1 cellular context compared by ENCODE assay signal in the genomic region with DNA sequence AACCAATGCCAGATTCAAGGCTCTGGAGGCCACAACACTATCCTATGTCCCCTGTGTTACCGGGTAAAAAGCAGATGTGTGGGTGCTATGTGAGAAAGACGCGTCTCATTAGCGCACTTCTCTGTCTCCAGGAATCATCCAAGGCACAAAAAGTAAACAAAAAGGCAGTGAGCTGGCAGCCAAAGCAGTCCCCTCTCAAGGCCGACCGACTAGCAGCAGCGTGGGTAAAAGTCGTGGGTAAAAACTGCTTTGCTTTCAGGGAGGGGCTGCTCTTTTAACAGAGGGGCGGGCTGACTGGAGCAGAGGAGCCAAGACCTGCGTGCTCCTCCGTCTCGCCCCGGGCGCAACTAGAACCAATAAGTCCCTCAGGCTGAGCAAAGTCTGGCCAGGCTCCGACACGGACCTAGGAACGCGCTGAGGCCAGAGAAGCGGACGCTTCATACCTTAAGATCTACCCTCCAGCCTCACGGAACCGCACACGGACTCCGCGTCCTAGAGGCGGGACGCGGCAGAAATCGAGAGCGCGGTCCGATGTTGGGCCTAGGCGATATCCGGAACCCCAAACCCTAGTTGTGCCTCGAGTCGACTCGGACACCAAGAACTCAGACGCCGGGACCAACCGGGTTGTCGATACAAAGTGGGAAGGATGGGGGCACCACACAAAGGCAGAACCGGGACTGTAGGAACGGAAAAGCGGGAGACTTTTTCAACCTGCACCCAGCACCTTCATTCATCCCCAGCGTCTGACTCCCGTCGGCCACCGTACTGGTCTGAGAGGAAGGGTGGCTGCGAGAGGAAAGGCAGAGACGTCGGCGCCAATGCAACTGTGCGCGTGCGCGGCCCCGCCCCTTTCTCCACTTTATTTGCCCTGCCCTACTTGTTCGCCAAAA.
A peak's percentile ranks its signal among the peaks of the same experiment; 100 is the strongest.
TF ChIP-seq lines count a peak whose summit lies in the region.

A gene with protein sequence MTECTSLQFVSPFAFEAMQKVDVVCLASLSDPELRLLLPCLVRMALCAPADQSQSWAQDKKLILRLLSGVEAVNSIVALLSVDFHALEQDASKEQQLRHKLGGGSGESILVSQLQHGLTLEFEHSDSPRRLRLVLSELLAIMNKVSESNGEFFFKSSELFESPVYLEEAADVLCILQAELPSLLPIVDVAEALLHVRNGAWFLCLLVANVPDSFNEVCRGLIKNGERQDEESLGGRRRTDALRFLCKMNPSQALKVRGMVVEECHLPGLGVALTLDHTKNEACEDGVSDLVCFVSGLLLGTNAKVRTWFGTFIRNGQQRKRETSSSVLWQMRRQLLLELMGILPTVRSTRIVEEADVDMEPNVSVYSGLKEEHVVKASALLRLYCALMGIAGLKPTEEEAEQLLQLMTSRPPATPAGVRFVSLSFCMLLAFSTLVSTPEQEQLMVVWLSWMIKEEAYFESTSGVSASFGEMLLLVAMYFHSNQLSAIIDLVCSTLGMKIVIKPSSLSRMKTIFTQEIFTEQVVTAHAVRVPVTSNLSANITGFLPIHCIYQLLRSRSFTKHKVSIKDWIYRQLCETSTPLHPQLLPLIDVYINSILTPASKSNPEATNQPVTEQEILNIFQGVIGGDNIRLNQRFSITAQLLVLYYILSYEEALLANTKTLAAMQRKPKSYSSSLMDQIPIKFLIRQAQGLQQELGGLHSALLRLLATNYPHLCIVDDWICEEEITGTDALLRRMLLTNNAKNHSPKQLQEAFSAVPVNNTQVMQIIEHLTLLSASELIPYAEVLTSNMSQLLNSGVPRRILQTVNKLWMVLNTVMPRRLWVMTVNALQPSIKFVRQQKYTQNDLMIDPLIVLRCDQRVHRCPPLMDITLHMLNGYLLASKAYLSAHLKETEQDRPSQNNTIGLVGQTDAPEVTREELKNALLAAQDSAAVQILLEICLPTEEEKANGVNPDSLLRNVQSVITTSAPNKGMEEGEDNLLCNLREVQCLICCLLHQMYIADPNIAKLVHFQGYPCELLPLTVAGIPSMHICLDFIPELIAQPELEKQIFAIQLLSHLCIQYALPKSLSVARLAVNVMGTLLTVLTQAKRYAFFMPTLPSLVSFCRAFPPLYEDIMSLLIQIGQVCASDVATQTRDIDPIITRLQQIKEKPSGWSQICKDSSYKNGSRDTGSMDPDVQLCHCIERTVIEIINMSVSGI (minus strand): TSS at position 772 of the 890 bp plus-strand sequence. CDS start 1,338 bp downstream, outside the sequence.

TF ChIP-seq in HepG2, 621 proteins besides CTCF, POLR2A, EP300 and RAD21 (continued from another document and continues in another):
- TF ChIP-seq, protein P1, sequence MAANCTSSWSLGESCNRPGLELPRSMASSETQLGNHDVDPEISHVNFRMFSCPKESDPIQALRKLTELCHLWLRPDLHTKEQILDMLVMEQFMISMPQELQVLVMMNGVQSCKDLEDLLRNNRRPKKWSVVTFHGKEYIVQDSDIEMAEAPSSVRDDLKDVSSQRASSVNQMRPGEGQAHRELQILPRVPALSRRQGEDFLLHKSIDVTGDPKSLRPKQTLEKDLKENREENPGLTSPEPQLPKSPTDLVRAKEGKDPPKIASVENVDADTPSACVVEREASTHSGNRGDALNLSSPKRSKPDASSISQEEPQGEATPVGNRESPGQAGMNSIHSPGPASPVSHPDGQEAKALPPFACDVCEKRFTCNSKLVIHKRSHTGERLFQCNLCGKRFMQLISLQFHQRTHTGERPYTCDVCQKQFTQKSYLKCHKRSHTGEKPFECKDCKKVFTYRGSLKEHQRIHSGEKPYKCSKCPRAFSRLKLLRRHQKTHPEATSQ (CRISPR knock-in tag; IDR thresholded peaks at IDR 0.05; ENCODE audit: borderline replicate concordance), result peak; percentile 72; the same call in 1 of the 2 replicates
- TF ChIP-seq KDM6A (CRISPR knock-in tag; IDR thresholded peaks at IDR 0.05; ENCODE audit: low read depth) (0 out of 2 replicates have a peak, but pooled peaks have one; percentile 13), CAMTA2 (CRISPR knock-in tag; IDR thresholded peaks at IDR 0.05; ENCODE audit: borderline replicate concordance) (0 out of 2 replicates have a peak, but pooled peaks have one; percentile 63), BHLHE40 (IDR thresholded peaks at IDR 0.05; ENCODE audit: low read length) (no peak), PAWR (CRISPR knock-in tag; IDR thresholded peaks at IDR 0.05; ENCODE audit: borderline replicate concordance) (0 out of 2 replicates have a peak, but pooled peaks have one; percentile 17), ZNF441 (CRISPR knock-in tag; IDR thresholded peaks at IDR 0.05; ENCODE audit: borderline replicate concordance) (peak; percentile 84), RFX3 (CRISPR knock-in tag; IDR thresholded peaks at IDR 0.05) (peak; percentile 43; the same call in 1 of the 2 replicates), ISL2 (CRISPR knock-in tag; IDR thresholded peaks at IDR 0.05) (no peak; the same call in none of the 2 replicates), SP4 (CRISPR knock-in tag; IDR thresholded peaks at IDR 0.05) (peak; percentile 84), ZFP41 (CRISPR knock-in tag; IDR thresholded peaks at IDR 0.05; ENCODE audit: borderline replicate concordance) (peak; percentile 48; the same call in 1 of the 2 replicates), SP140L (CRISPR knock-in tag; IDR thresholded peaks at IDR 0.05; ENCODE audit: borderline replicate concordance) (peak; percentile 88; the same call in 1 of the 2 replicates), NCOA1 (CRISPR knock-in tag; IDR thresholded peaks at IDR 0.05) (no peak), KLF12 (CRISPR knock-in tag; IDR thresholded peaks at IDR 0.05; ENCODE audit: borderline replicate concordance) (no peak), ZNF547 (CRISPR knock-in tag; IDR thresholded peaks at IDR 0.05) (peak; percentile 66), ZNF296 (CRISPR knock-in tag; conservative IDR thresholded peaks at IDR 0.05) (peak; percentile 91), GTF3A (CRISPR knock-in tag; conservative IDR thresholded peaks at IDR 0.05) (peak; percentile 62), TRIM24 (CRISPR knock-in tag; IDR thresholded peaks at IDR 0.05) (no peak), KDM4B (CRISPR knock-in tag; IDR thresholded peaks at IDR 0.05) (peak; percentile 77; the same call in 1 of the 2 replicates), POGZ (CRISPR knock-in tag; IDR thresholded peaks at IDR 0.05) (peak; percentile 92)
- TF ChIP-seq, protein P2, sequence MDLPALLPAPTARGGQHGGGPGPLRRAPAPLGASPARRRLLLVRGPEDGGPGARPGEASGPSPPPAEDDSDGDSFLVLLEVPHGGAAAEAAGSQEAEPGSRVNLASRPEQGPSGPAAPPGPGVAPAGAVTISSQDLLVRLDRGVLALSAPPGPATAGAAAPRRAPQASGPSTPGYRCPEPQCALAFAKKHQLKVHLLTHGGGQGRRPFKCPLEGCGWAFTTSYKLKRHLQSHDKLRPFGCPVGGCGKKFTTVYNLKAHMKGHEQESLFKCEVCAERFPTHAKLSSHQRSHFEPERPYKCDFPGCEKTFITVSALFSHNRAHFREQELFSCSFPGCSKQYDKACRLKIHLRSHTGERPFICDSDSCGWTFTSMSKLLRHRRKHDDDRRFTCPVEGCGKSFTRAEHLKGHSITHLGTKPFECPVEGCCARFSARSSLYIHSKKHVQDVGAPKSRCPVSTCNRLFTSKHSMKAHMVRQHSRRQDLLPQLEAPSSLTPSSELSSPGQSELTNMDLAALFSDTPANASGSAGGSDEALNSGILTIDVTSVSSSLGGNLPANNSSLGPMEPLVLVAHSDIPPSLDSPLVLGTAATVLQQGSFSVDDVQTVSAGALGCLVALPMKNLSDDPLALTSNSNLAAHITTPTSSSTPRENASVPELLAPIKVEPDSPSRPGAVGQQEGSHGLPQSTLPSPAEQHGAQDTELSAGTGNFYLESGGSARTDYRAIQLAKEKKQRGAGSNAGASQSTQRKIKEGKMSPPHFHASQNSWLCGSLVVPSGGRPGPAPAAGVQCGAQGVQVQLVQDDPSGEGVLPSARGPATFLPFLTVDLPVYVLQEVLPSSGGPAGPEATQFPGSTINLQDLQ (CRISPR knock-in tag; IDR thresholded peaks at IDR 0.05), result peak; percentile 95
- TF ChIP-seq, protein P3, sequence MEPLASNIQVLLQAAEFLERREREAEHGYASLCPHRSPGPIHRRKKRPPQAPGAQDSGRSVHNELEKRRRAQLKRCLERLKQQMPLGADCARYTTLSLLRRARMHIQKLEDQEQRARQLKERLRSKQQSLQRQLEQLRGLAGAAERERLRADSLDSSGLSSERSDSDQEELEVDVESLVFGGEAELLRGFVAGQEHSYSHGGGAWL (CRISPR knock-in tag; IDR thresholded peaks at IDR 0.05), result peak; percentile 94
- TF ChIP-seq, protein P4, sequence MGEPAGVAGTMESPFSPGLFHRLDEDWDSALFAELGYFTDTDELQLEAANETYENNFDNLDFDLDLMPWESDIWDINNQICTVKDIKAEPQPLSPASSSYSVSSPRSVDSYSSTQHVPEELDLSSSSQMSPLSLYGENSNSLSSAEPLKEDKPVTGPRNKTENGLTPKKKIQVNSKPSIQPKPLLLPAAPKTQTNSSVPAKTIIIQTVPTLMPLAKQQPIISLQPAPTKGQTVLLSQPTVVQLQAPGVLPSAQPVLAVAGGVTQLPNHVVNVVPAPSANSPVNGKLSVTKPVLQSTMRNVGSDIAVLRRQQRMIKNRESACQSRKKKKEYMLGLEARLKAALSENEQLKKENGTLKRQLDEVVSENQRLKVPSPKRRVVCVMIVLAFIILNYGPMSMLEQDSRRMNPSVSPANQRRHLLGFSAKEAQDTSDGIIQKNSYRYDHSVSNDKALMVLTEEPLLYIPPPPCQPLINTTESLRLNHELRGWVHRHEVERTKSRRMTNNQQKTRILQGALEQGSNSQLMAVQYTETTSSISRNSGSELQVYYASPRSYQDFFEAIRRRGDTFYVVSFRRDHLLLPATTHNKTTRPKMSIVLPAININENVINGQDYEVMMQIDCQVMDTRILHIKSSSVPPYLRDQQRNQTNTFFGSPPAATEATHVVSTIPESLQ (CRISPR knock-in tag; conservative IDR thresholded peaks at IDR 0.05), result no peak
- TF ChIP-seq, protein P5, sequence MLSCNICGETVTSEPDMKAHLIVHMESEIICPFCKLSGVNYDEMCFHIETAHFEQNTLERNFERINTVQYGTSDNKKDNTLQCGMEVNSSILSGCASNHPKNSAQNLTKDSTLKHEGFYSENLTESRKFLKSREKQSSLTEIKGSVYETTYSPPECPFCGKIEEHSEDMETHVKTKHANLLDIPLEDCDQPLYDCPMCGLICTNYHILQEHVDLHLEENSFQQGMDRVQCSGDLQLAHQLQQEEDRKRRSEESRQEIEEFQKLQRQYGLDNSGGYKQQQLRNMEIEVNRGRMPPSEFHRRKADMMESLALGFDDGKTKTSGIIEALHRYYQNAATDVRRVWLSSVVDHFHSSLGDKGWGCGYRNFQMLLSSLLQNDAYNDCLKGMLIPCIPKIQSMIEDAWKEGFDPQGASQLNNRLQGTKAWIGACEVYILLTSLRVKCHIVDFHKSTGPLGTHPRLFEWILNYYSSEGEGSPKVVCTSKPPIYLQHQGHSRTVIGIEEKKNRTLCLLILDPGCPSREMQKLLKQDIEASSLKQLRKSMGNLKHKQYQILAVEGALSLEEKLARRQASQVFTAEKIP (CRISPR knock-in tag; IDR thresholded peaks at IDR 0.05; ENCODE audit: borderline replicate concordance), result 0 out of 2 replicates have a peak, but pooled peaks have one; percentile 52
- TF ChIP-seq, protein P6, sequence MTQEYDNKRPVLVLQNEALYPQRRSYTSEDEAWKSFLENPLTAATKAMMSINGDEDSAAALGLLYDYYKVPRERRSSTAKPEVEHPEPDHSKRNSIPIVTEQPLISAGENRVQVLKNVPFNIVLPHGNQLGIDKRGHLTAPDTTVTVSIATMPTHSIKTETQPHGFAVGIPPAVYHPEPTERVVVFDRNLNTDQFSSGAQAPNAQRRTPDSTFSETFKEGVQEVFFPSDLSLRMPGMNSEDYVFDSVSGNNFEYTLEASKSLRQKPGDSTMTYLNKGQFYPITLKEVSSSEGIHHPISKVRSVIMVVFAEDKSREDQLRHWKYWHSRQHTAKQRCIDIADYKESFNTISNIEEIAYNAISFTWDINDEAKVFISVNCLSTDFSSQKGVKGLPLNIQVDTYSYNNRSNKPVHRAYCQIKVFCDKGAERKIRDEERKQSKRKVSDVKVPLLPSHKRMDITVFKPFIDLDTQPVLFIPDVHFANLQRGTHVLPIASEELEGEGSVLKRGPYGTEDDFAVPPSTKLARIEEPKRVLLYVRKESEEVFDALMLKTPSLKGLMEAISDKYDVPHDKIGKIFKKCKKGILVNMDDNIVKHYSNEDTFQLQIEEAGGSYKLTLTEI (CRISPR knock-in tag; conservative IDR thresholded peaks at IDR 0.05), result no peak
- TF ChIP-seq, protein P7, sequence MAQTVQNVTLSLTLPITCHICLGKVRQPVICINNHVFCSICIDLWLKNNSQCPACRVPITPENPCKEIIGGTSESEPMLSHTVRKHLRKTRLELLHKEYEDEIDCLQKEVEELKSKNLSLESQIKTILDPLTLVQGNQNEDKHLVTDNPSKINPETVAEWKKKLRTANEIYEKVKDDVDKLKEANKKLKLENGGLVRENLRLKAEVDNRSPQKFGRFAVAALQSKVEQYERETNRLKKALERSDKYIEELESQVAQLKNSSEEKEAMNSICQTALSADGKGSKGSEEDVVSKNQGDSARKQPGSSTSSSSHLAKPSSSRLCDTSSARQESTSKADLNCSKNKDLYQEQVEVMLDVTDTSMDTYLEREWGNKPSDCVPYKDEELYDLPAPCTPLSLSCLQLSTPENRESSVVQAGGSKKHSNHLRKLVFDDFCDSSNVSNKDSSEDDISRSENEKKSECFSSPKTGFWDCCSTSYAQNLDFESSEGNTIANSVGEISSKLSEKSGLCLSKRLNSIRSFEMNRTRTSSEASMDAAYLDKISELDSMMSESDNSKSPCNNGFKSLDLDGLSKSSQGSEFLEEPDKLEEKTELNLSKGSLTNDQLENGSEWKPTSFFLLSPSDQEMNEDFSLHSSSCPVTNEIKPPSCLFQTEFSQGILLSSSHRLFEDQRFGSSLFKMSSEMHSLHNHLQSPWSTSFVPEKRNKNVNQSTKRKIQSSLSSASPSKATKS (CRISPR knock-in tag; IDR thresholded peaks at IDR 0.05), result peak; percentile 92
- TF ChIP-seq, protein P8, sequence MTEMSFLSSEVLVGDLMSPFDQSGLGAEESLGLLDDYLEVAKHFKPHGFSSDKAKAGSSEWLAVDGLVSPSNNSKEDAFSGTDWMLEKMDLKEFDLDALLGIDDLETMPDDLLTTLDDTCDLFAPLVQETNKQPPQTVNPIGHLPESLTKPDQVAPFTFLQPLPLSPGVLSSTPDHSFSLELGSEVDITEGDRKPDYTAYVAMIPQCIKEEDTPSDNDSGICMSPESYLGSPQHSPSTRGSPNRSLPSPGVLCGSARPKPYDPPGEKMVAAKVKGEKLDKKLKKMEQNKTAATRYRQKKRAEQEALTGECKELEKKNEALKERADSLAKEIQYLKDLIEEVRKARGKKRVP (CRISPR knock-in tag; IDR thresholded peaks at IDR 0.05), result peak in 1 of 2 experiments; percentile 48; a peak in 1 of 4 replicates
- TF ChIP-seq, protein P9, sequence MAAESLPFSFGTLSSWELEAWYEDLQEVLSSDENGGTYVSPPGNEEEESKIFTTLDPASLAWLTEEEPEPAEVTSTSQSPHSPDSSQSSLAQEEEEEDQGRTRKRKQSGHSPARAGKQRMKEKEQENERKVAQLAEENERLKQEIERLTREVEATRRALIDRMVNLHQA (CRISPR knock-in tag; IDR thresholded peaks at IDR 0.05), result no peak
- TF ChIP-seq, protein P10, sequence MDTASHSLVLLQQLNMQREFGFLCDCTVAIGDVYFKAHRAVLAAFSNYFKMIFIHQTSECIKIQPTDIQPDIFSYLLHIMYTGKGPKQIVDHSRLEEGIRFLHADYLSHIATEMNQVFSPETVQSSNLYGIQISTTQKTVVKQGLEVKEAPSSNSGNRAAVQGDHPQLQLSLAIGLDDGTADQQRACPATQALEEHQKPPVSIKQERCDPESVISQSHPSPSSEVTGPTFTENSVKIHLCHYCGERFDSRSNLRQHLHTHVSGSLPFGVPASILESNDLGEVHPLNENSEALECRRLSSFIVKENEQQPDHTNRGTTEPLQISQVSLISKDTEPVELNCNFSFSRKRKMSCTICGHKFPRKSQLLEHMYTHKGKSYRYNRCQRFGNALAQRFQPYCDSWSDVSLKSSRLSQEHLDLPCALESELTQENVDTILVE (CRISPR knock-in tag; IDR thresholded peaks at IDR 0.05), result peak; percentile 85
